In genomic region chr2:27672723-27673486, GRCh38 we compare ENCODE assay signal across 15 cellular contexts. TPM values are rescaled to one million over a fixed set of nuclear protein-coding genes. Genes with fewer than 3 reads are reported as not detected.
DNase-seq lines count a peak whose midpoint lies in the region; ATAC-seq, FAIRE-seq and TF ChIP-seq lines count a peak whose summit lies in the region.
"Had no signal": no experiment of that assay in that cellular context is flagged by ENCODE, and none has a peak within 500 bp of the region (broad histone marks: within the 10 kb centered on the region; RNA-seq: fewer than 3 reads in every experiment).

No MANE protein-coding gene starts in this region.

- no peaks in the 10 kb centered on the region for H3K9me3 ChIP-seq in right atrium auricular region
- H3K9me3 ChIP-seq in heart right ventricle: no peaks in the 10 kb centered on the region

- H3K4me3 ChIP-seq in right atrium auricular region (no peak overlapping the region), heart right ventricle (no peak overlapping the region)

- no peaks in the 10 kb centered on the region for H3K27me3 Mint-ChIP-seq in neural crest cell (ENCODE audit: low read depth)
- H3K27me3 Mint-ChIP-seq: CD4-positive, alpha-beta T cell had no signal

- H3K27ac ChIP-seq in right atrium auricular region (peak overlapping the region in 1 of 2 donors; percentile 2), heart right ventricle (peak overlapping the region in 1 of 10 donors; percentile 36)
- H3K27ac ChIP-seq: HL-60 had no signal

- H3K9me3 Mint-ChIP-seq in neural crest cell: no peaks in the 10 kb centered on the region
- H3K9me3 Mint-ChIP-seq: CD4-positive, alpha-beta T cell had no signal

- peak overlapping the region; percentile 10 for H3K4me3 Mint-ChIP-seq in neural crest cell
- H3K4me3 Mint-ChIP-seq: CD4-positive, alpha-beta T cell had no signal

- no peak overlapping the region for H3K27ac Mint-ChIP-seq in neural crest cell (ENCODE audit: unreplicated experiment)
- H3K27ac Mint-ChIP-seq: CD4-positive, alpha-beta T cell had no signal

- DNase-seq in Right ventricle myocardium superior: no peak
- DNase-seq in right atrium auricular region (ENCODE audit: low spot score): no peak
- DNase-seq in heart right ventricle: peak in 1 of 2 donors; percentile 19
- no peak for DNase-seq in neural crest cell (ENCODE audit: low read depth, low spot score)
- no peak for DNase-seq in GM19239 (ENCODE audit: insufficient read length, low spot score)
- DNase-seq in NAMALWA (ENCODE audit: low spot score): no peak
- no peak for DNase-seq in NK-92 treated with Interleukin-12 subunit alpha and Interleukin-12 subunit beta, amount 100 ng/mL, for 24 hours (lab: John Stamatoyannopoulos, UW)
- DNase-seq: Calu3; CD4-positive, alpha-beta T cell; DMS79; NCI-H1048; NCI-H510A treated with DMSO at 0.1 percent for 48 hours had no signal

- H3K27me3 ChIP-seq in right atrium auricular region: no peaks in the 10 kb centered on the region
- H3K27me3 ChIP-seq in heart right ventricle: no peaks in the 10 kb centered on the region

- H3K4me1 ChIP-seq in right atrium auricular region (no peaks in the 10 kb centered on the region), heart right ventricle (peaks cover 0 to 5% (median 0%) of the 10 kb centered on the region in 9 donors)

- peaks cover 5% of the 10 kb centered on the region for H3K36me3 Mint-ChIP-seq in neural crest cell (ENCODE audit: low read depth)

- no peak for FAIRE-seq in GM19239 (lab: Jason Lieb, UNC)
- FAIRE-seq: GM12891, H1 had no signal

- ATAC-seq in Right ventricle myocardium superior (ENCODE audit: poor library complexity) (peak; percentile 95), heart right ventricle (peak; percentile 34 to 95 (median 80))

- peaks cover 68% of the 10 kb centered on the region for H3K36me3 ChIP-seq in right atrium auricular region
- peaks cover 0 to 97% (median 60%) of the 10 kb centered on the region in 9 donors for H3K36me3 ChIP-seq in heart right ventricle

- no peak for TF ChIP-seq CTCF in right atrium auricular region (IDR thresholded peaks at IDR 0.05)
- no peak for TF ChIP-seq CTCF in heart right ventricle (IDR thresholded peaks at IDR 0.05)
- TF ChIP-seq CTCF in neural crest cell (conservative IDR thresholded peaks at IDR 0.05): no peak

- H3K4me1 Mint-ChIP-seq in neural crest cell: no peaks in the 10 kb centered on the region

- intact Hi-C loops in Right ventricle myocardium superior (cut with DNase I) (no loop called here), heart right ventricle (cut with DNase I) (no loop called here)

- WGBS in heart right ventricle, 2 donors: 44 to 49% methylated on average over 5 of the region's 5 CpGs

RNA-seq across cellular contexts. Expression of gene SLC4A1AP, which starts 9.2 kb away (rescaled TPM):
- 18.5 TPM for total RNA-seq in Right ventricle myocardium superior
- total RNA-seq in right atrium auricular region: 10 to 100 TPM; 18.0 to 18.2 TPM
- total RNA-seq in heart right ventricle: 10 to 100 TPM; 19.1 to 28.7 (median 22.5) TPM
- 10 to 100 TPM; 11.0 to 20.8 TPM for polyA plus RNA-seq in heart right ventricle
- total RNA-seq in neural crest cell: 19.0 and 19.1 TPM in 2 replicates

RNA-seq across cellular contexts. Expression of gene SUPT7L, which starts 9.5 kb away (rescaled TPM):
- total RNA-seq in Right ventricle myocardium superior: 24.2 TPM
- 10 to 100 TPM; 16.1 to 25.0 TPM for total RNA-seq in right atrium auricular region
- total RNA-seq in heart right ventricle: 10 to 100 TPM; 22.0 to 32.2 (median 26.0) TPM
- polyA plus RNA-seq in heart right ventricle: 10 to 100 TPM; 18.4 to 42.3 TPM
- total RNA-seq in neural crest cell: 32.4 and 33.8 TPM in 2 replicates

RNA-seq across cellular contexts. Expression of gene GPN1, which starts 44.1 kb away (rescaled TPM):
- 18.0 TPM for total RNA-seq in Right ventricle myocardium superior
- 10 to 100 TPM; 10.8 to 15.7 TPM for total RNA-seq in right atrium auricular region
- total RNA-seq in heart right ventricle: 10 to 100 TPM; 17.1 to 23.8 (median 19.7) TPM
- polyA plus RNA-seq in heart right ventricle: 10 to 100 TPM in 1 of 2 donors, 1 to 10 TPM in 1; 6.5 to 25.6 TPM
- 46.1 and 48.3 TPM in 2 replicates for total RNA-seq in neural crest cell

RNA-seq across cellular contexts. Expression of gene CCDC121, which starts 44.1 kb away (rescaled TPM):
- total RNA-seq in Right ventricle myocardium superior: 6.1 TPM
- 1 to 10 TPM; 3.6 to 4.2 TPM for total RNA-seq in right atrium auricular region
- total RNA-seq in heart right ventricle: 1 to 10 TPM; 4.1 to 7.6 (median 6.0) TPM
- polyA plus RNA-seq in heart right ventricle: 1 to 10 TPM; 2.1 TPM
- total RNA-seq in neural crest cell: 5.8 and 6.0 TPM in 2 replicates
